In the genomic region with DNA sequence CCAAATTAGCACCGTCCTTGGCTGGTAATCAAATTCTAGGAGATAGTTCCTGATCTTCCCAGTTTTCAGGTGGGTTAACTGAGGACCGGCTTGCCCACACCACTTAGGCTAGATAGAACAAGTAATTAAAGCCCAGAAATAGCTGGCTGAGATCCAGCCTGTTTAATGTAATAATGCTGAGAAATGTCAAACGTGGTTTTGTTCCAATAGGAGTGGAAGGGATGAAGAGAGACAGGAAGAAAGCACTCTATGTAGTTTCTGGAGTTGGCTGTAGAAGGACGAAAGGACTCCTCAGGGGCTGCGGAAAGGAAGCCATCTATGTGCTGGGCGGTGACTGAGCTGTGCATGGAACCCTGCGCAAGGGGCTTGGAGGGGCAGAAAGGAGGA, we compare ENCODE assay signal across 21 cellular contexts. TPM values are rescaled to one million over a fixed set of nuclear protein-coding genes. Genes with fewer than 3 reads are reported as not detected.
DNase-seq lines count a peak whose midpoint lies in the region; ATAC-seq, FAIRE-seq and TF ChIP-seq lines count a peak whose summit lies in the region.
"Had no signal": no experiment of that assay in that cellular context is flagged by ENCODE, and none has a peak within 500 bp of the region (broad histone marks: within the 10 kb centered on the region; RNA-seq: fewer than 3 reads in every experiment).

No MANE protein-coding gene starts in this region.

- no peaks in the 10 kb centered on the region for H3K27me3 Mint-ChIP-seq in astrocyte (ENCODE audit: low read depth, unreplicated experiment)

- H3K36me3 ChIP-seq in heart left ventricle, result no peaks in the 10 kb centered on the region
- no peaks in the 10 kb centered on the region for H3K36me3 ChIP-seq in astrocyte (ENCODE audit: insufficient read depth, low read length)
- H3K36me3 ChIP-seq: cardiac muscle cell, vagina had no signal

- H3K36me3 Mint-ChIP-seq in astrocyte (ENCODE audit: low read depth, unreplicated experiment), result no peaks in the 10 kb centered on the region
- H3K36me3 Mint-ChIP-seq: CD4-positive, CD25-positive, alpha-beta regulatory T cell; memory B cell; natural killer cell had no signal

- peak overlapping the region; percentile 40 for H3K9ac ChIP-seq in astrocyte (ENCODE audit: low read length)

- H3K4me3 Mint-ChIP-seq in astrocyte (ENCODE audit: unreplicated experiment), result no peak overlapping the region
- H3K4me3 Mint-ChIP-seq: activated CD4-positive, alpha-beta T cell treated with anti-CD3 and anti-CD28 coated beads, Interleukin-2, amount 10 ng/mL, durations not matched to agents 24 days and 14 days; CD4-positive, CD25-positive, alpha-beta regulatory T cell; memory B cell; natural killer cell had no signal

- peaks cover 62% of the 10 kb centered on the region for H3K4me1 Mint-ChIP-seq in astrocyte (ENCODE audit: low read depth, unreplicated experiment)

- DNase-seq in heart left ventricle (no peak), left ventricle myocardium superior (no peak), astrocyte (ENCODE audit: low read depth) (no peak), foreskin melanocyte (peak; percentile 79), superior temporal gyrus (ENCODE audit: extremely low spot score) (peak; percentile 15), NCI-H1417 treated with DMSO at 0.1 percent for 48 hours (lab: John Stamatoyannopoulos, UW) (no peak)
- no peak for DNase-seq in activated naive CD4-positive, alpha-beta T cell (lab: John Stamatoyannopoulos, UW)
- DNase-seq: activated CD4-positive, alpha-beta T cell treated with anti-CD3 and anti-CD28 coated beads, Interleukin-2, amount 10 ng/mL, durations not matched to agents 24 days and 14 days; CD4-positive, CD25-positive, alpha-beta regulatory T cell; KBM-7; natural killer cell; NCI-H2107; NCI-H526; SHP77; small intestine; stimulated activated CD4-positive, alpha-beta T cell treated with anti-CD3 and anti-CD28 coated beads, Interleukin-4, amount 100 ng/mL, for 24 hours had no signal

- H2AFZ ChIP-seq in astrocyte (ENCODE audit: low read depth, low read length), result no peak overlapping the region

- H3K4me3 ChIP-seq in heart left ventricle (no peak overlapping the region), astrocyte (ENCODE audit: insufficient read depth, low read depth, low read length) (no peak overlapping the region)
- H3K4me3 ChIP-seq: A549, cardiac muscle cell, vagina had no signal

- no peak for FAIRE-seq in astrocyte (lab: Jason Lieb, UNC)
- FAIRE-seq: A549, small intestine had no signal

- peak overlapping the region in 9 of 12 donors; percentile 6 to 76 (median 44) for H3K27ac ChIP-seq in heart left ventricle
- H3K27ac ChIP-seq in astrocyte (ENCODE audit: low read depth, low read length), result no peak overlapping the region
- H3K27ac ChIP-seq: cardiac muscle cell, vagina had no signal

- peaks cover 12 to 98% (median 82%) of the 10 kb centered on the region in 12 donors for H3K4me1 ChIP-seq in heart left ventricle
- H3K4me1 ChIP-seq in astrocyte (ENCODE audit: insufficient read depth, low read length), result peaks cover 71% of the 10 kb centered on the region

- H3K9me3 ChIP-seq in heart left ventricle, result no peaks in the 10 kb centered on the region
- H3K9me3 ChIP-seq in astrocyte (ENCODE audit: insufficient read depth, low read depth, low read length), result no peaks in the 10 kb centered on the region
- H3K9me3 ChIP-seq: A549, vagina had no signal

- 54 to 64% (median 59%) methylated on average over 7 of the region's 7 CpGs for WGBS in heart left ventricle, 4 donors

- no peak for TF ChIP-seq POLR2A in heart left ventricle (IDR thresholded peaks at IDR 0.05)

- H3K27me3 ChIP-seq in heart left ventricle (no peaks in the 10 kb centered on the region), astrocyte (ENCODE audit: insufficient read depth, low read length) (no peaks in the 10 kb centered on the region)
- H3K27me3 ChIP-seq: cardiac muscle cell, vagina had no signal

- peak overlapping the region; percentile 68 for H3K4me2 ChIP-seq in astrocyte (ENCODE audit: low read length)
- H3K4me2 ChIP-seq: A549 had no signal

- H3K9me3 Mint-ChIP-seq in astrocyte (ENCODE audit: unreplicated experiment), result no peaks in the 10 kb centered on the region
- H3K9me3 Mint-ChIP-seq: activated CD4-positive, alpha-beta T cell treated with anti-CD3 and anti-CD28 coated beads, Interleukin-2, amount 10 ng/mL, durations not matched to agents 24 days and 14 days; CD4-positive, CD25-positive, alpha-beta regulatory T cell; memory B cell; natural killer cell had no signal

- H4K20me1 ChIP-seq in astrocyte (ENCODE audit: insufficient read depth, low read length), result peaks cover 5% of the 10 kb centered on the region

- H3K79me2 ChIP-seq in astrocyte (ENCODE audit: insufficient read depth, low read length), result peaks cover 89% of the 10 kb centered on the region

- no peak overlapping the region for H3K27ac Mint-ChIP-seq in astrocyte (ENCODE audit: unreplicated experiment)
- H3K27ac Mint-ChIP-seq: activated CD4-positive, alpha-beta T cell treated with anti-CD3 and anti-CD28 coated beads, Interleukin-2, amount 10 ng/mL, durations not matched to agents 24 days and 14 days; CD4-positive, CD25-positive, alpha-beta regulatory T cell; memory B cell; natural killer cell had no signal

- no peak for TF ChIP-seq CTCF in heart left ventricle (IDR thresholded peaks at IDR 0.05)
- TF ChIP-seq CTCF in astrocyte (IDR thresholded peaks at IDR 0.05; ENCODE audit: insufficient read depth, low read depth, low read length), result no peak

- no peak for ATAC-seq in heart left ventricle
- ATAC-seq in left ventricle myocardium superior, result no peak
- ATAC-seq in GM19463 (IDR thresholded peaks at IDR 0.05; ENCODE audit: unreplicated experiment), result no peak
- ATAC-seq: A549, natural killer cell had no signal

- intact Hi-C loops in heart left ventricle (cut with DNase I), result loop anchor here in 3 of 10 donors (1.0 to 5.0 kb wide), 3 partner anchors 17 to 236 kb away; no protein-coding TSS in a partner anchor
- intact Hi-C loops in left ventricle myocardium superior (cut with micrococcal nuclease), result loop anchor here (10.0 kb wide), 1 partner anchor 237 kb away; no protein-coding TSS in a partner anchor

RNA-seq across cellular contexts. Expression of a gene that starts 18.6 kb away (rescaled TPM):
- total RNA-seq in heart left ventricle, result 100 to 1,000 TPM in 1 of 9 donors, 10 to 100 TPM in 8; 58.0 to 107 (median 85.0) TPM
- 10 to 100 TPM; 30.5 to 37.6 TPM for polyA plus RNA-seq in heart left ventricle
- total RNA-seq in left ventricle myocardium superior, result 63.3 TPM
- total RNA-seq in astrocyte, result 79.7 and 85.2 TPM in 2 replicates

RNA-seq across cellular contexts. Expression of a gene that starts 50.6 kb away (rescaled TPM):
- total RNA-seq in heart left ventricle, result 100 to 1,000 TPM in 2 of 9 donors, 10 to 100 TPM in 7; 35.8 to 325 (median 78.6) TPM
- polyA plus RNA-seq in heart left ventricle, result 10 to 100 TPM; 46.6 to 81.7 TPM
- 41.4 TPM for total RNA-seq in left ventricle myocardium superior
- total RNA-seq in astrocyte, result 289 and 317 TPM in 2 replicates

Comparison
In these comparisons a context has a peak if more than half of its experiments do, and no peak if none do; other contexts are left out.
1. DNase-seq: peak in foreskin melanocyte (single experiment) and superior temporal gyrus (single experiment); none in heart left ventricle (0 of 5), left ventricle myocardium superior (single experiment), astrocyte (single experiment), activated naive CD4-positive, alpha-beta T cell (0 of 4) and NCI-H1417 treated with DMSO at 0.1 percent for 48 hours (single experiment).